8 cellular contexts compared by ENCODE assay signal in genomic region chr4:1055721-1056590, GRCh38. TPM values are rescaled to one million over a fixed set of nuclear protein-coding genes. Genes with fewer than 3 reads are reported as not detected.
DNase-seq lines count a peak whose midpoint lies in the region; ATAC-seq lines count a peak whose summit lies in the region.

No MANE protein-coding gene starts in this region.

- H3K9ac ChIP-seq in iPS-18a (ENCODE audit: low read length): peak overlapping the region; percentile 10

- H3K4me1 ChIP-seq in iPS-18a (ENCODE audit: control insufficient read depth, low read depth, low read length): peaks cover 3% of the 10 kb centered on the region

- H3K4me3 ChIP-seq in iPS-18a (ENCODE audit: low read length): no peak overlapping the region

- H3K27me3 ChIP-seq in iPS-18a (ENCODE audit: control insufficient read depth, insufficient read depth, low read length): peaks cover 44% of the 10 kb centered on the region

- peak; percentile 52 for ATAC-seq in GM18868 (IDR thresholded peaks at IDR 0.05; ENCODE audit: unreplicated experiment)

- no peak overlapping the region for H3K27ac ChIP-seq in iPS-18a (ENCODE audit: low read length)

- no peaks in the 10 kb centered on the region for H3K36me3 ChIP-seq in iPS-18a (ENCODE audit: control insufficient read depth, low read depth, low read length)

- no peaks in the 10 kb centered on the region for H3K9me3 ChIP-seq in iPS-18a (ENCODE audit: control insufficient read depth, low read depth, low read length)

- DNase-seq in NOMO-1 treated with dmso at 0.1 percent for 144 hours (lab: John Stamatoyannopoulos, UW; ENCODE audit: unreplicated experiment) (peak; percentile 47), activated T-helper 1 cell treated with Interleukin-2 at 50 U/mL for 16 hours (ENCODE audit: low read depth) (peak; percentile 71), COLO829 (ENCODE audit: low spot score) (no peak), cerebellum (ENCODE audit: low spot score) (no peak), SW 1271 (lab: John Stamatoyannopoulos, UW) (no peak)
- peak; percentile 47 for DNase-seq in stimulated activated CD8-positive, alpha-beta memory T cell treated with anti-CD3 and anti-CD28 coated beads, Interleukin-15, amount 100 ng/mL, for 24 hours (ENCODE audit: low read depth)

RNA-seq across cellular contexts. Expression of gene FGFRL1, which starts 44.5 kb away (rescaled TPM):
- 5.3 TPM for total RNA-seq in cerebellum

RNA-seq across cellular contexts. Expression of gene RNF212, which starts 57.4 kb away (rescaled TPM):
- total RNA-seq in cerebellum: 6.6 TPM

Comparison
In these comparisons a context has a peak if more than half of its experiments do, and no peak if none do; other contexts are left out.
1. DNase-seq: peak in NOMO-1 treated with dmso at 0.1 percent for 144 hours (single experiment), activated T-helper 1 cell treated with Interleukin-2 at 50 U/mL for 16 hours (single experiment) and stimulated activated CD8-positive, alpha-beta memory T cell treated with anti-CD3 and anti-CD28 coated beads, Interleukin-15, amount 100 ng/mL, for 24 hours (single experiment); none in COLO829 (single experiment), cerebellum (single experiment) and SW 1271 (0 of 2).